ENCODE assay signal across 1 cellular context in the genomic region with DNA sequence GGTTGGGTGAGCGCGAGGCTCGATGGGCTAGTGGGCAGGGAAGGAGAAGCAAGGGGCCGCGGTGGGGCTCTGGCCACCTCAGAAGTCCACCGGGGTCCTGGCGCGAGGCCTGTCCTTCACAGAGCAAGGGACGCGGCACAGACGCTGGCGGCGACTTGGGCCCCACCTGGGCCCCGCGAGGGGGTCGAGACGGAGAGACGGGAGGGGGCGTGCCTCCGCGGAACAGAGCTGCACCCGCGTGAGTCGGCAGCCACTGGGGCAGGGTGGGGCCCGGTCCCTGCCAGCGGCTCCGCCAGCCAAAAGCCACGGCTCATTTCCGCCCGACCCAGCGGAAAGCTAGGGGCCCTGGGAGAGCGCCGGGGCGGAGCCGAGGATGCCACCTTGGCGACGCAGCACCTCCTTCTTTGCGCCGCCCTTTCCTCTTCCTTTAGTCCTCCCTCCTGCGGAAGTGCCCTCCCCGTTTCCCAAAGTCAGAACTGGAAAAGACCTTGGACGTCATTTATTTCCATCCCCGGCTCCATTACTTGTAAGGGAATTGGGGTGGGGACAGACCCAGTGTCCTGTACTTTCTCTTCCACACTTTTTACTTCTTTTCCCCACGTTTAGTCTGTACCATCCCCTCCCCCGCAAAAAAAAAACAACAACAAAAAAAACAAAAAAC.
TF ChIP-seq lines count a peak whose summit lies in the region.

TSS of gene CUL7 (minus strand) at position 307 of the 661 bp plus-strand sequence. CDS start 1,063 bp downstream, outside the sequence.

TF ChIP-seq in H1, 55 proteins besides CTCF, POLR2A, EP300 and RAD21:
- TF ChIP-seq EZH2 (IDR thresholded peaks at IDR 0.05; ENCODE audit: low read depth, low read length, severe bottlenecking) (no peak), GTF2F1 (IDR thresholded peaks at IDR 0.05; ENCODE audit: borderline replicate concordance, low read depth, low read length) (no peak), CBX5 (IDR thresholded peaks at IDR 0.05; ENCODE audit: low read depth, low read length) (no peak), SUZ12 (IDR thresholded peaks at IDR 0.05; ENCODE audit: low read length) (no peak), GABPA (IDR thresholded peaks at IDR 0.05; ENCODE audit: borderline replicate concordance, insufficient read depth, low read length) (0 out of 2 replicates have a peak, but pooled peaks have one; percentile 63), PHF8 (conservative IDR thresholded peaks at IDR 0.05; ENCODE audit: low read depth, low read length) (peak; percentile 85), SP1 (IDR thresholded peaks at IDR 0.05; ENCODE audit: low read depth, low read length) (no peak), SIX5 (IDR thresholded peaks at IDR 0.05; ENCODE audit: low read depth, low read length) (no peak), NANOG (IDR thresholded peaks at IDR 0.05; ENCODE audit: insufficient read depth, low read depth, low read length, poor library complexity, severe bottlenecking) (no peak), ATF2 (IDR thresholded peaks at IDR 0.05; ENCODE audit: low read length) (peak; percentile 54; the same call in 1 of the 2 replicates), YY1 (IDR thresholded peaks at IDR 0.05; ENCODE audit: low read depth, low read length) (peak; percentile 60; the same call in 1 of the 2 replicates), SIN3A (conservative IDR thresholded peaks at IDR 0.05 in 1 of 2, IDR thresholded peaks at IDR 0.05 in 1 of 2; ENCODE audit: low read depth in 1 of 2, low read length in 2 of 2) (peak in 1 of 2 experiments; percentile 62; a peak in 3 of 4 replicates), KDM4A (IDR thresholded peaks at IDR 0.05; ENCODE audit: low read depth, low read length, severe bottlenecking) (peak; percentile 72), CREB1 (IDR thresholded peaks at IDR 0.05) (peak; percentile 51), MAFK (IDR thresholded peaks at IDR 0.05; ENCODE audit: low read depth, low read length) (no peak), JUN (IDR thresholded peaks at IDR 0.05; ENCODE audit: low read depth, low read length) (no peak), RNF2 (IDR thresholded peaks at IDR 0.05; ENCODE audit: borderline replicate concordance, low read depth, low read length, missing control alignments, poor library complexity, severe bottlenecking) (no peak), CHD2 (IDR thresholded peaks at IDR 0.05; ENCODE audit: low read length) (no peak), TBP (IDR thresholded peaks at IDR 0.05; ENCODE audit: low read depth, low read length) (peak; percentile 56; the same call in 1 of the 2 replicates), HDAC2 (IDR thresholded peaks at IDR 0.05; ENCODE audit: borderline replicate concordance in 1 of 2, low read depth in 2 of 2, low read length in 2 of 2) (no peak), POU5F1 (IDR thresholded peaks at IDR 0.05; ENCODE audit: low read depth, low read length) (no peak), NRF1 (IDR thresholded peaks at IDR 0.05; ENCODE audit: low read depth, low read length) (no peak; the same call in 1 of the 2 replicates), RXRA (IDR thresholded peaks at IDR 0.05; ENCODE audit: insufficient read depth, low read depth, low read length) (no peak), CBX8 (IDR thresholded peaks at IDR 0.05; ENCODE audit: borderline replicate concordance, low read depth, low read length) (no peak), CTBP2 (IDR thresholded peaks at IDR 0.05; ENCODE audit: borderline replicate concordance, insufficient read depth, insufficient read length, low read length) (peak; percentile 44), RFX5 (IDR thresholded peaks at IDR 0.05; ENCODE audit: borderline replicate concordance, low read depth, low read length) (no peak), KDM5A (IDR thresholded peaks at IDR 0.05; ENCODE audit: low read length) (no peak), HDAC6 (IDR thresholded peaks at IDR 0.05; ENCODE audit: low read depth, low read length) (no peak), KDM1A (IDR thresholded peaks at IDR 0.05; ENCODE audit: borderline replicate concordance, low read length) (no peak), JUND (IDR thresholded peaks at IDR 0.05; ENCODE audit: low read length) (no peak), ASH2L (IDR thresholded peaks at IDR 0.05; ENCODE audit: low read length) (peak; percentile 64), ZNF274 (IDR thresholded peaks at IDR 0.05; ENCODE audit: borderline replicate concordance, extremely low read depth, low read length) (no peak), TAF1 (IDR thresholded peaks at IDR 0.05; ENCODE audit: low read depth, low read length) (peak; percentile 70), ATF3 (IDR thresholded peaks at IDR 0.05; ENCODE audit: insufficient read depth, low read depth, low read length) (no peak), CEBPB (IDR thresholded peaks at IDR 0.05; ENCODE audit: low read depth, low read length) (no peak), TEAD4 (IDR thresholded peaks at IDR 0.05; ENCODE audit: low read depth, low read length) (no peak), RBBP5 (IDR thresholded peaks at IDR 0.05; ENCODE audit: borderline replicate concordance, low read depth, low read length) (0 out of 2 replicates have a peak, but pooled peaks have one; percentile 27), CHD1 (IDR thresholded peaks at IDR 0.05; ENCODE audit: low read depth, low read length) (no peak), EGR1 (IDR thresholded peaks at IDR 0.05; ENCODE audit: borderline replicate concordance, low read depth, low read length) (peak; percentile 77), FOSL1 (IDR thresholded peaks at IDR 0.05; ENCODE audit: insufficient read depth, low read depth, low read length) (no peak), TAF7 (optimal IDR thresholded peaks at IDR 0.05; ENCODE audit: borderline replicate concordance, low read depth, low read length) (no peak), SRF (IDR thresholded peaks at IDR 0.05; ENCODE audit: low read depth, low read length) (no peak), POLR2AphosphoS5 (IDR thresholded peaks at IDR 0.05; ENCODE audit: low read depth, low read length) (peak; percentile 82), BCL11A (IDR thresholded peaks at IDR 0.05; ENCODE audit: low read depth in 2 of 2, low read length in 2 of 2) (no peak), SP2 (IDR thresholded peaks at IDR 0.05; ENCODE audit: low read length) (no peak), BACH1 (IDR thresholded peaks at IDR 0.05; ENCODE audit: low read length) (no peak), SAP30 (IDR thresholded peaks at IDR 0.05; ENCODE audit: insufficient read depth, insufficient replicate concordance, low read length) (no peak), TCF12 (IDR thresholded peaks at IDR 0.05; ENCODE audit: low read depth, low read length) (no peak), BRCA1 (IDR thresholded peaks at IDR 0.05; ENCODE audit: low read depth, low read length) (no peak), SIRT6 (IDR thresholded peaks at IDR 0.05; ENCODE audit: low read length) (no peak), SP4 (IDR thresholded peaks at IDR 0.05; ENCODE audit: low read length) (no peak)
- TF ChIP-seq, protein P1, sequence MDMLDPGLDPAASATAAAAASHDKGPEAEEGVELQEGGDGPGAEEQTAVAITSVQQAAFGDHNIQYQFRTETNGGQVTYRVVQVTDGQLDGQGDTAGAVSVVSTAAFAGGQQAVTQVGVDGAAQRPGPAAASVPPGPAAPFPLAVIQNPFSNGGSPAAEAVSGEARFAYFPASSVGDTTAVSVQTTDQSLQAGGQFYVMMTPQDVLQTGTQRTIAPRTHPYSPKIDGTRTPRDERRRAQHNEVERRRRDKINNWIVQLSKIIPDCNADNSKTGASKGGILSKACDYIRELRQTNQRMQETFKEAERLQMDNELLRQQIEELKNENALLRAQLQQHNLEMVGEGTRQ (IDR thresholded peaks at IDR 0.05; ENCODE audit: low read length): no peak
- TF ChIP-seq, protein P2, sequence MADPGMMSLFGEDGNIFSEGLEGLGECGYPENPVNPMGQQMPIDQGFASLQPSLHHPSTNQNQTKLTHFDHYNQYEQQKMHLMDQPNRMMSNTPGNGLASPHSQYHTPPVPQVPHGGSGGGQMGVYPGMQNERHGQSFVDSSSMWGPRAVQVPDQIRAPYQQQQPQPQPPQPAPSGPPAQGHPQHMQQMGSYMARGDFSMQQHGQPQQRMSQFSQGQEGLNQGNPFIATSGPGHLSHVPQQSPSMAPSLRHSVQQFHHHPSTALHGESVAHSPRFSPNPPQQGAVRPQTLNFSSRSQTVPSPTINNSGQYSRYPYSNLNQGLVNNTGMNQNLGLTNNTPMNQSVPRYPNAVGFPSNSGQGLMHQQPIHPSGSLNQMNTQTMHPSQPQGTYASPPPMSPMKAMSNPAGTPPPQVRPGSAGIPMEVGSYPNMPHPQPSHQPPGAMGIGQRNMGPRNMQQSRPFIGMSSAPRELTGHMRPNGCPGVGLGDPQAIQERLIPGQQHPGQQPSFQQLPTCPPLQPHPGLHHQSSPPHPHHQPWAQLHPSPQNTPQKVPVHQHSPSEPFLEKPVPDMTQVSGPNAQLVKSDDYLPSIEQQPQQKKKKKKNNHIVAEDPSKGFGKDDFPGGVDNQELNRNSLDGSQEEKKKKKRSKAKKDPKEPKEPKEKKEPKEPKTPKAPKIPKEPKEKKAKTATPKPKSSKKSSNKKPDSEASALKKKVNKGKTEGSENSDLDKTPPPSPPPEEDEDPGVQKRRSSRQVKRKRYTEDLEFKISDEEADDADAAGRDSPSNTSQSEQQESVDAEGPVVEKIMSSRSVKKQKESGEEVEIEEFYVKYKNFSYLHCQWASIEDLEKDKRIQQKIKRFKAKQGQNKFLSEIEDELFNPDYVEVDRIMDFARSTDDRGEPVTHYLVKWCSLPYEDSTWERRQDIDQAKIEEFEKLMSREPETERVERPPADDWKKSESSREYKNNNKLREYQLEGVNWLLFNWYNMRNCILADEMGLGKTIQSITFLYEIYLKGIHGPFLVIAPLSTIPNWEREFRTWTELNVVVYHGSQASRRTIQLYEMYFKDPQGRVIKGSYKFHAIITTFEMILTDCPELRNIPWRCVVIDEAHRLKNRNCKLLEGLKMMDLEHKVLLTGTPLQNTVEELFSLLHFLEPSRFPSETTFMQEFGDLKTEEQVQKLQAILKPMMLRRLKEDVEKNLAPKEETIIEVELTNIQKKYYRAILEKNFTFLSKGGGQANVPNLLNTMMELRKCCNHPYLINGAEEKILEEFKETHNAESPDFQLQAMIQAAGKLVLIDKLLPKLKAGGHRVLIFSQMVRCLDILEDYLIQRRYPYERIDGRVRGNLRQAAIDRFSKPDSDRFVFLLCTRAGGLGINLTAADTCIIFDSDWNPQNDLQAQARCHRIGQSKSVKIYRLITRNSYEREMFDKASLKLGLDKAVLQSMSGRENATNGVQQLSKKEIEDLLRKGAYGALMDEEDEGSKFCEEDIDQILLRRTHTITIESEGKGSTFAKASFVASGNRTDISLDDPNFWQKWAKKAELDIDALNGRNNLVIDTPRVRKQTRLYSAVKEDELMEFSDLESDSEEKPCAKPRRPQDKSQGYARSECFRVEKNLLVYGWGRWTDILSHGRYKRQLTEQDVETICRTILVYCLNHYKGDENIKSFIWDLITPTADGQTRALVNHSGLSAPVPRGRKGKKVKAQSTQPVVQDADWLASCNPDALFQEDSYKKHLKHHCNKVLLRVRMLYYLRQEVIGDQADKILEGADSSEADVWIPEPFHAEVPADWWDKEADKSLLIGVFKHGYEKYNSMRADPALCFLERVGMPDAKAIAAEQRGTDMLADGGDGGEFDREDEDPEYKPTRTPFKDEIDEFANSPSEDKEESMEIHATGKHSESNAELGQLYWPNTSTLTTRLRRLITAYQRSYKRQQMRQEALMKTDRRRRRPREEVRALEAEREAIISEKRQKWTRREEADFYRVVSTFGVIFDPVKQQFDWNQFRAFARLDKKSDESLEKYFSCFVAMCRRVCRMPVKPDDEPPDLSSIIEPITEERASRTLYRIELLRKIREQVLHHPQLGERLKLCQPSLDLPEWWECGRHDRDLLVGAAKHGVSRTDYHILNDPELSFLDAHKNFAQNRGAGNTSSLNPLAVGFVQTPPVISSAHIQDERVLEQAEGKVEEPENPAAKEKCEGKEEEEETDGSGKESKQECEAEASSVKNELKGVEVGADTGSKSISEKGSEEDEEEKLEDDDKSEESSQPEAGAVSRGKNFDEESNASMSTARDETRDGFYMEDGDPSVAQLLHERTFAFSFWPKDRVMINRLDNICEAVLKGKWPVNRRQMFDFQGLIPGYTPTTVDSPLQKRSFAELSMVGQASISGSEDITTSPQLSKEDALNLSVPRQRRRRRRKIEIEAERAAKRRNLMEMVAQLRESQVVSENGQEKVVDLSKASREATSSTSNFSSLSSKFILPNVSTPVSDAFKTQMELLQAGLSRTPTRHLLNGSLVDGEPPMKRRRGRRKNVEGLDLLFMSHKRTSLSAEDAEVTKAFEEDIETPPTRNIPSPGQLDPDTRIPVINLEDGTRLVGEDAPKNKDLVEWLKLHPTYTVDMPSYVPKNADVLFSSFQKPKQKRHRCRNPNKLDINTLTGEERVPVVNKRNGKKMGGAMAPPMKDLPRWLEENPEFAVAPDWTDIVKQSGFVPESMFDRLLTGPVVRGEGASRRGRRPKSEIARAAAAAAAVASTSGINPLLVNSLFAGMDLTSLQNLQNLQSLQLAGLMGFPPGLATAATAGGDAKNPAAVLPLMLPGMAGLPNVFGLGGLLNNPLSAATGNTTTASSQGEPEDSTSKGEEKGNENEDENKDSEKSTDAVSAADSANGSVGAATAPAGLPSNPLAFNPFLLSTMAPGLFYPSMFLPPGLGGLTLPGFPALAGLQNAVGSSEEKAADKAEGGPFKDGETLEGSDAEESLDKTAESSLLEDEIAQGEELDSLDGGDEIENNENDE (IDR thresholded peaks at IDR 0.05; ENCODE audit: insufficient replicate concordance, low read length): no peak
- TF ChIP-seq, protein P3, sequence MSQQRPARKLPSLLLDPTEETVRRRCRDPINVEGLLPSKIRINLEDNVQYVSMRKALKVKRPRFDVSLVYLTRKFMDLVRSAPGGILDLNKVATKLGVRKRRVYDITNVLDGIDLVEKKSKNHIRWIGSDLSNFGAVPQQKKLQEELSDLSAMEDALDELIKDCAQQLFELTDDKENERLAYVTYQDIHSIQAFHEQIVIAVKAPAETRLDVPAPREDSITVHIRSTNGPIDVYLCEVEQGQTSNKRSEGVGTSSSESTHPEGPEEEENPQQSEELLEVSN (IDR thresholded peaks at IDR 0.05): no peak
- TF ChIP-seq, protein P4, sequence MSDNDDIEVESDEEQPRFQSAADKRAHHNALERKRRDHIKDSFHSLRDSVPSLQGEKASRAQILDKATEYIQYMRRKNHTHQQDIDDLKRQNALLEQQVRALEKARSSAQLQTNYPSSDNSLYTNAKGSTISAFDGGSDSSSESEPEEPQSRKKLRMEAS (IDR thresholded peaks at IDR 0.05): no peak
